Comparison of ENCODE assay signal across 8 cellular contexts in genomic region chrX:41085883-41086626, GRCh38. TPM values are rescaled to one million over a fixed set of nuclear protein-coding genes. Genes with fewer than 3 reads are reported as not detected.
DNase-seq lines count a peak whose midpoint lies in the region; ATAC-seq and TF ChIP-seq lines count a peak whose summit lies in the region.

No MANE protein-coding gene starts in this region.

- H3K4me1 Mint-ChIP-seq in CD4-positive, alpha-beta T cell (ENCODE audit: low read depth): peaks cover 40% of the 10 kb centered on the region

- peak; percentile 1 to 35 (median 18) for DNase-seq in CD4-positive, alpha-beta T cell
- no peak for DNase-seq in LNCaP clone FGC (ENCODE audit: low read depth)
- peak; percentile 9 to 14 for DNase-seq in activated CD4-positive, alpha-beta T cell treated with anti-CD3 and anti-CD28 coated beads for 24 hours (ENCODE audit: low read depth in 2 of 2)
- DNase-seq in coronary artery (ENCODE audit: low spot score): peak; percentile 84
- DNase-seq in left lung: peak; percentile 56 to 83
- peak; percentile 31 for DNase-seq in stimulated activated CD4-positive, alpha-beta T cell treated with anti-CD3 and anti-CD28 coated beads, Interleukin-4, amount 100 ng/mL, for 1 hour
- DNase-seq in DMS153 (lab: John Stamatoyannopoulos, UW): no peak

- H3K27ac Mint-ChIP-seq in CD4-positive, alpha-beta T cell: peak overlapping the region; percentile 100

- H3K4me1 ChIP-seq in left lung: peaks cover 0 to 34% of the 10 kb centered on the region in 2 donors

- peak overlapping the region; percentile 99 for H3K4me3 Mint-ChIP-seq in CD4-positive, alpha-beta T cell

- H3K4me3 ChIP-seq in LNCaP clone FGC (ENCODE audit: low read depth, low read length) (peak overlapping the region; percentile 77), coronary artery (peak overlapping the region; percentile 85), left lung (peak overlapping the region; percentile 70 to 78)

- TF ChIP-seq CTCF in CD4-positive, alpha-beta T cell (IDR thresholded peaks at IDR 0.05): no peak
- TF ChIP-seq CTCF in LNCaP clone FGC (IDR thresholded peaks at IDR 0.05; ENCODE audit: control insufficient read depth, extremely low read depth, insufficient read depth) (no peak), coronary artery (IDR thresholded peaks at IDR 0.05) (no peak), left lung (IDR thresholded peaks at IDR 0.05) (no peak)

- no peaks in the 10 kb centered on the region for H3K27me3 Mint-ChIP-seq in CD4-positive, alpha-beta T cell

- CTCF ChIA-PET in CD4-positive, alpha-beta T cell (lab: Charles Lee): interaction anchor here (3.1 kb wide), 1 partner anchor 28 kb away, joined by 29 read pairs; no protein-coding TSS in a partner anchor

- H3K27ac ChIP-seq in CD4-positive, alpha-beta T cell (ENCODE audit: low read depth, low read length): peak overlapping the region; percentile 99
- H3K27ac ChIP-seq in coronary artery (peak overlapping the region; percentile 95 to 98), left lung (peak overlapping the region; percentile 98 to 100)

- H3K9me3 Mint-ChIP-seq in CD4-positive, alpha-beta T cell: no peaks in the 10 kb centered on the region

- no peaks in the 10 kb centered on the region for H3K9me3 ChIP-seq in CD4-positive, alpha-beta T cell (ENCODE audit: control insufficient read depth, low read length)
- no peaks in the 10 kb centered on the region for H3K9me3 ChIP-seq in left lung

- no peaks in the 10 kb centered on the region for H3K27me3 ChIP-seq in CD4-positive, alpha-beta T cell (ENCODE audit: control insufficient read depth, insufficient read depth, low read length)
- H3K27me3 ChIP-seq in left lung: no peaks in the 10 kb centered on the region

- no peak for ATAC-seq in CD4-positive, alpha-beta T cell (ENCODE audit: poor library complexity)
- ATAC-seq in GM19351 (IDR thresholded peaks at IDR 0.05; ENCODE audit: unreplicated experiment): peak; percentile 12
- peak; percentile 18 for ATAC-seq in left lung

- POLR2A ChIA-PET in CD4-positive, alpha-beta T cell (lab: Charles Lee): interaction anchor here (0.7 to 3.8 kb wide), 26 partner anchors 8 to 909 kb away, joined by 3 to 48 read pairs (median 7); partner anchors contain the start of genes ATP6AP2 and MED14

- no peaks in the 10 kb centered on the region for H3K36me3 ChIP-seq in left lung

- H3K36me3 Mint-ChIP-seq in CD4-positive, alpha-beta T cell (ENCODE audit: low read depth): peaks cover 41% of the 10 kb centered on the region

- intact Hi-C loops in CD4-positive, alpha-beta T cell (cut with DNase I, micrococcal nuclease): loop anchor here (1.0 to 5.0 kb wide), 6 partner anchors 23 to 349 kb away; partner anchors contain the start of genes DDX3X (in 1 of the 2) and MED14 (in 1 of the 2)
- intact Hi-C loops in left lung (cut with DNase I): no loop called here

RNA-seq across cellular contexts. Expression of gene USP9X, which starts 0.8 kb away (rescaled TPM):
- 10 to 100 TPM; 70.4 to 74.8 TPM for total RNA-seq in CD4-positive, alpha-beta T cell
- 10 to 100 TPM; 83.3 to 86.0 TPM for total RNA-seq in left lung

Comparison
In these comparisons a context has a peak if more than half of its experiments do, and no peak if none do; other contexts are left out.
1. DNase-seq: peak in CD4-positive, alpha-beta T cell (10 of 10), activated CD4-positive, alpha-beta T cell treated with anti-CD3 and anti-CD28 coated beads for 24 hours (2 of 2), coronary artery (single experiment), left lung (2 of 2) and stimulated activated CD4-positive, alpha-beta T cell treated with anti-CD3 and anti-CD28 coated beads, Interleukin-4, amount 100 ng/mL, for 1 hour (single experiment); none in LNCaP clone FGC (single experiment) and DMS153 (single experiment).
2. intact Hi-C loops: an anchor here in CD4-positive, alpha-beta T cell (1.0 to 5.0 kb wide); none called in left lung.
3. Peak in every context shown above with its lines, with median percentiles within 50 percentile points of each other: H3K27ac ChIP-seq and H3K4me3 ChIP-seq.